In genomic region chr13:110468986-110469495, GRCh38 we compare ENCODE assay signal across 16 cellular contexts.
DNase-seq lines count a peak whose midpoint lies in the region; ATAC-seq and TF ChIP-seq lines count a peak whose summit lies in the region.
"Had no signal": no experiment of that assay in that cellular context is flagged by ENCODE, and none has a peak within 500 bp of the region (broad histone marks: within the 10 kb centered on the region; RNA-seq: fewer than 3 reads in every experiment).

No MANE protein-coding gene starts in this region.

- no TSS peak for BruUV-seq in MCF 10A (replicated peaks; lab: Mats Ljungman, UMichigan)

- peaks cover 26% of the 10 kb centered on the region for H3K27me3 Mint-ChIP-seq in endothelial cell (ENCODE audit: unreplicated experiment)
- no peaks in the 10 kb centered on the region for H3K27me3 Mint-ChIP-seq in stimulated activated naive B cell treated with anti-CD40 and anti-IgM and Interleukin-4, amounts not matched to agents 10 μg/mL and 1 μg/mL and 100 μg/mL, for 72 hours
- no peaks in the 10 kb centered on the region for H3K27me3 Mint-ChIP-seq in MCF 10A (ENCODE audit: insufficient read depth, unreplicated experiment)
- H3K27me3 Mint-ChIP-seq: B cell had no signal

- peaks cover 75% of the 10 kb centered on the region for H3K36me3 Mint-ChIP-seq in endothelial cell (ENCODE audit: low read depth, unreplicated experiment)
- H3K36me3 Mint-ChIP-seq in stimulated activated naive B cell treated with anti-CD40 and anti-IgM and Interleukin-4, amounts not matched to agents 10 μg/mL and 1 μg/mL and 100 μg/mL, for 72 hours, result peaks cover 0 to 3% of the 10 kb centered on the region in 2 donors
- H3K36me3 Mint-ChIP-seq in MCF 10A (ENCODE audit: insufficient read depth, unreplicated experiment), result no peaks in the 10 kb centered on the region
- H3K36me3 Mint-ChIP-seq: CD8-positive, alpha-beta T cell; IgD-negative memory B cell had no signal

- H3K4me1 Mint-ChIP-seq in endothelial cell (ENCODE audit: unreplicated experiment) (peaks cover 9% of the 10 kb centered on the region), MCF 10A (ENCODE audit: insufficient read depth, unreplicated experiment) (no peaks in the 10 kb centered on the region)
- peaks cover 44 to 76% of the 10 kb centered on the region in 2 donors for H3K4me1 Mint-ChIP-seq in stimulated activated naive B cell treated with anti-CD40 and anti-IgM and Interleukin-4, amounts not matched to agents 10 μg/mL and 1 μg/mL and 100 μg/mL, for 72 hours

- intact Hi-C loops in lower lobe of right lung (cut with DNase I) (no loop called here), MCF 10A (cut with micrococcal nuclease) (no loop called here)

- peaks cover 11% of the 10 kb centered on the region for H3K4me1 ChIP-seq in lower lobe of right lung

- H3K27ac Mint-ChIP-seq in endothelial cell (ENCODE audit: unreplicated experiment) (no peak overlapping the region), MCF 10A (ENCODE audit: low read depth, unreplicated experiment) (no peak overlapping the region)
- H3K27ac Mint-ChIP-seq in stimulated activated naive B cell treated with anti-CD40 and anti-IgM and Interleukin-4, amounts not matched to agents 10 μg/mL and 1 μg/mL and 100 μg/mL, for 72 hours, result peak overlapping the region; percentile 56
- H3K27ac Mint-ChIP-seq: B cell; CD8-positive, alpha-beta T cell had no signal

- H3K4me3 Mint-ChIP-seq in endothelial cell (ENCODE audit: unreplicated experiment), result peak overlapping the region; percentile 47
- H3K4me3 Mint-ChIP-seq in stimulated activated naive B cell treated with anti-CD40 and anti-IgM and Interleukin-4, amounts not matched to agents 10 μg/mL and 1 μg/mL and 100 μg/mL, for 72 hours, result no peak overlapping the region
- no peak overlapping the region for H3K4me3 Mint-ChIP-seq in MCF 10A (ENCODE audit: unreplicated experiment)
- H3K4me3 Mint-ChIP-seq: B cell; CD14-positive monocyte; CD8-positive, alpha-beta T cell had no signal

- peak; percentile 14 for DNase-seq in RPMI7951 (ENCODE audit: low read depth)
- no peak for DNase-seq in endothelial cell (ENCODE audit: low spot score)
- DNase-seq in lower lobe of right lung, result peak; percentile 24
- no peak for DNase-seq in stimulated activated naive B cell treated with anti-CD40 and anti-IgM and Interleukin-4, amounts not matched to agents 10 μg/mL and 1 μg/mL and 100 μg/mL, for 72 hours
- DNase-seq in MCF 10A (ENCODE audit: unreplicated experiment), result no peak
- DNase-seq in DMS153 treated with DMSO at 0.1 percent for 48 hours (lab: John Stamatoyannopoulos, UW; ENCODE audit: unreplicated experiment), result no peak
- DNase-seq: CD8-positive, alpha-beta T cell; COR-L47; DMS153; GF-D8; GM23248; H7 had no signal

- POLR2A ChIA-PET in MCF 10A (lab: Yijun Ruan, JAX), result no interaction called here

- H3K9me3 Mint-ChIP-seq in endothelial cell (ENCODE audit: unreplicated experiment) (no peaks in the 10 kb centered on the region), MCF 10A (ENCODE audit: unreplicated experiment) (no peaks in the 10 kb centered on the region)
- H3K9me3 Mint-ChIP-seq in stimulated activated naive B cell treated with anti-CD40 and anti-IgM and Interleukin-4, amounts not matched to agents 10 μg/mL and 1 μg/mL and 100 μg/mL, for 72 hours, result peaks cover 0 to 1% of the 10 kb centered on the region in 2 donors
- H3K9me3 Mint-ChIP-seq: CD14-positive monocyte; CD8-positive, alpha-beta T cell; IgD-negative memory B cell had no signal

- no peaks in the 10 kb centered on the region for H3K27me3 ChIP-seq in lower lobe of right lung (ENCODE audit: low read depth)

- no peaks in the 10 kb centered on the region for H3K9me3 ChIP-seq in lower lobe of right lung

- TF ChIP-seq CTCF in endothelial cell (IDR thresholded peaks at IDR 0.05; ENCODE audit: unreplicated experiment) (no peak), lower lobe of right lung (IDR thresholded peaks at IDR 0.05) (no peak), MCF 10A (IDR thresholded peaks at IDR 0.05; ENCODE audit: unreplicated experiment) (no peak)

- no peak overlapping the region for H3K27ac ChIP-seq in lower lobe of right lung
- H3K27ac ChIP-seq: GM23248 had no signal

- H3K4me3 ChIP-seq in lower lobe of right lung, result no peak overlapping the region
- H3K4me3 ChIP-seq: GM23248 had no signal

- ATAC-seq in lower lobe of right lung, result no peak
- ATAC-seq in stimulated activated naive B cell treated with anti-CD40 and anti-IgM and Interleukin-4, amounts not matched to agents 10 μg/mL and 1 μg/mL and 100 μg/mL, for 72 hours (replicated peaks), result no peak
- ATAC-seq in GM21528 (IDR thresholded peaks at IDR 0.05; ENCODE audit: low FRiP score, unreplicated experiment), result no peak
- ATAC-seq: CD8-positive, alpha-beta T cell had no signal

- CTCF ChIA-PET in MCF 10A (lab: Yijun Ruan, JAX), result interaction anchor here (1.3 kb wide), 1 partner anchor 13 kb away, joined by 5 read pairs; no protein-coding TSS in a partner anchor

- peaks cover 94% of the 10 kb centered on the region for H3K36me3 ChIP-seq in lower lobe of right lung

Comparison
In these comparisons a context has a peak if more than half of its experiments do, and no peak if none do; other contexts are left out.
1. DNase-seq: peak in RPMI7951 (single experiment) and lower lobe of right lung (single experiment); none in endothelial cell (single experiment), stimulated activated naive B cell treated with anti-CD40 and anti-IgM and Interleukin-4, amounts not matched to agents 10 μg/mL and 1 μg/mL and 100 μg/mL, for 72 hours (single experiment), MCF 10A (single experiment) and DMS153 treated with DMSO at 0.1 percent for 48 hours (single experiment).